ENCODE assay signal across 6 cellular contexts in genomic region chr4:160956875-160957274, GRCh38.
"Had no signal": no experiment of that assay in that cellular context is flagged by ENCODE, and none has a peak within 500 bp of the region (broad histone marks: within the 10 kb centered on the region; RNA-seq: fewer than 3 reads in every experiment).

No MANE protein-coding gene starts in this region.

- H3K36me3 Mint-ChIP-seq: IgD-negative memory B cell had no signal

- H2AFZ ChIP-seq: GM23338 had no signal

- H3K27ac Mint-ChIP-seq: GM23338, H9, IgD-negative memory B cell had no signal

- H3K9me3 Mint-ChIP-seq: GM23338 had no signal

- DNase-seq: H9, HCEC 1CT had no signal

- H3K4me3 Mint-ChIP-seq: GM23338, H9, IgD-negative memory B cell had no signal

- H3K4me1 Mint-ChIP-seq: IgD-negative memory B cell had no signal

- H3K27me3 Mint-ChIP-seq: IgD-negative memory B cell had no signal

- ATAC-seq: GM23338, HepG2 had no signal

- H3K4me2 ChIP-seq: GM23338 had no signal

- H3K4me3 ChIP-seq: GM23338 had no signal

- H3K27ac ChIP-seq: HL-60 had no signal
